In genomic region chr9:132761602-132762001, GRCh38 we compare ENCODE assay signal across 11 cellular contexts.
"Had no signal": no experiment of that assay in that cellular context is flagged by ENCODE, and none has a peak within 500 bp of the region (broad histone marks: within the 10 kb centered on the region; RNA-seq: fewer than 3 reads in every experiment).

No MANE protein-coding gene starts in this region.

- H3K4me3 ChIP-seq: GM23248, GM23338, HAP-1 had no signal

- H3K4me3 Mint-ChIP-seq: GM23338, H9, HFFc6 had no signal

- H2AFZ ChIP-seq: GM23248, GM23338 had no signal

- ATAC-seq: GM23338, HCT116 had no signal

- FAIRE-seq: H1, H54 had no signal

- H3K27ac Mint-ChIP-seq: GM23338, H9, HFFc6 had no signal

- H3K9ac ChIP-seq: GM23248 had no signal

- H3K9me3 Mint-ChIP-seq: GM23338, HFFc6 had no signal

- H3K27ac ChIP-seq: GM23248 had no signal

- H3K4me1 ChIP-seq: HAP-1 had no signal

- H3K4me2 ChIP-seq: GM23338 had no signal

- DNase-seq: GM23248, GOT3, H7, H9, HCEC 1CT, HFFc6 had no signal

- H3K36me3 ChIP-seq: HAP-1 had no signal
